Comparison of ENCODE assay signal across 8 cellular contexts in genomic region chr6:46129634-46130505, GRCh38. TPM values are rescaled to one million over a fixed set of nuclear protein-coding genes. Genes with fewer than 3 reads are reported as not detected.
A peak's percentile ranks its signal among the peaks of the same experiment; 100 is the strongest.
DNase-seq lines count a peak whose midpoint lies in the region; ATAC-seq and TF ChIP-seq lines count a peak whose summit lies in the region.

Gene ENPP4, plus strand, starts transcription at chr6:46129989. Its CDS starts 9,595 bp downstream, at chr6:46139584.

- CTCF ChIA-PET in activated CD8-positive, alpha-beta T cell treated with anti-CD3 and anti-CD28 coated beads, Interleukin-2, amount 10 ng/mL, durations not matched to agents 7 days and 5 days (lab: Charles Lee): interaction anchor here (0.8 to 2.9 kb wide), 7 partner anchors 9 to 1654 kb away, joined by 3 to 11 read pairs (median 4); no protein-coding TSS in a partner anchor

- DNase-seq in AML-193 (lab: John Stamatoyannopoulos, UW) (peak; percentile 97 to 98), NCI-H526 treated with DMSO at 0.1 percent for 48 hours (lab: John Stamatoyannopoulos, UW) (peak; percentile 97), lung microvascular endothelial cell (ENCODE audit: low read depth in 2 of 2) (peak; percentile 58 to 79)
- peak; percentile 91 for DNase-seq in activated CD8-positive, alpha-beta T cell treated with anti-CD3 and anti-CD28 coated beads, Interleukin-2, amount 10 ng/mL, durations not matched to agents 7 days and 5 days
- DNase-seq in effector CD8-positive, alpha-beta T cell (lab: John Stamatoyannopoulos, UW): peak; percentile 83
- DNase-seq in stimulated activated CD4-positive, alpha-beta T cell treated with anti-CD3 and anti-CD28 coated beads, TNF-alpha, amount 100 ng/mL, for 4 hours (ENCODE audit: low read depth in 3 of 3): peak; percentile 68 to 86 (median 81)

- peaks cover 4% of the 10 kb centered on the region for H3K36me3 Mint-ChIP-seq in activated CD8-positive, alpha-beta T cell treated with anti-CD3 and anti-CD28 coated beads, Interleukin-2, amount 10 ng/mL, durations not matched to agents 7 days and 5 days (ENCODE audit: low read depth)

- POLR2A ChIA-PET in activated CD8-positive, alpha-beta T cell treated with anti-CD3 and anti-CD28 coated beads, Interleukin-2, amount 10 ng/mL, durations not matched to agents 7 days and 5 days (lab: Charles Lee): interaction anchor here (1.3 to 1.6 kb wide), 3 partner anchors 9 to 50 kb away, joined by 3 to 5 read pairs (median 4); no protein-coding TSS in a partner anchor

- peak within 1 kb of the TSS; percentile 90 for H3K4me3 Mint-ChIP-seq in activated CD8-positive, alpha-beta T cell treated with anti-CD3 and anti-CD28 coated beads, Interleukin-2, amount 10 ng/mL, durations not matched to agents 7 days and 5 days

- ATAC-seq in HG03439 (IDR thresholded peaks at IDR 0.05; ENCODE audit: unreplicated experiment): peak; percentile 98
- ATAC-seq in activated CD8-positive, alpha-beta T cell treated with anti-CD3 and anti-CD28 coated beads, Interleukin-2, amount 10 ng/mL, durations not matched to agents 7 days and 5 days: peak; percentile 100

- no peaks in the 10 kb centered on the region for H3K27me3 Mint-ChIP-seq in activated CD8-positive, alpha-beta T cell treated with anti-CD3 and anti-CD28 coated beads, Interleukin-2, amount 10 ng/mL, durations not matched to agents 7 days and 5 days (ENCODE audit: low read depth)

- H3K27ac Mint-ChIP-seq in activated CD8-positive, alpha-beta T cell treated with anti-CD3 and anti-CD28 coated beads, Interleukin-2, amount 10 ng/mL, durations not matched to agents 7 days and 5 days: peak within 1 kb of the TSS; percentile 79

- peaks cover 34% of the 10 kb centered on the region for H3K4me1 Mint-ChIP-seq in activated CD8-positive, alpha-beta T cell treated with anti-CD3 and anti-CD28 coated beads, Interleukin-2, amount 10 ng/mL, durations not matched to agents 7 days and 5 days (ENCODE audit: low read depth)

- TF ChIP-seq POLR2A in GM19099 (IDR thresholded peaks at IDR 0.05; ENCODE audit: extremely low read depth, insufficient read length, low read depth): peak; percentile 67

- no peaks in the 10 kb centered on the region for H3K9me3 Mint-ChIP-seq in activated CD8-positive, alpha-beta T cell treated with anti-CD3 and anti-CD28 coated beads, Interleukin-2, amount 10 ng/mL, durations not matched to agents 7 days and 5 days (ENCODE audit: insufficient read depth)

RNA-seq across cellular contexts. Expression of gene ENPP4, which starts in this region (rescaled TPM):
- total RNA-seq in activated CD8-positive, alpha-beta T cell treated with anti-CD3 and anti-CD28 coated beads, Interleukin-2, amount 10 ng/mL, durations not matched to agents 7 days and 5 days: 1 to 10 TPM; 4.9 to 5.4 TPM
- 0.40 and 0.87 TPM in 2 replicates for total RNA-seq in lung microvascular endothelial cell

Comparison
In these comparisons a context has a peak if more than half of its experiments do, and no peak if none do; other contexts are left out.
1. Peak in every context shown above with its lines: DNase-seq and ATAC-seq.
2. Peak in DNase-seq in lung microvascular endothelial cell; RNA of the gene not detected or under 1 TPM.